8 cellular contexts compared by ENCODE assay signal in genomic region chr3:129180461-129180860, GRCh38. TPM values are rescaled to one million over a fixed set of nuclear protein-coding genes. Genes with fewer than 3 reads are reported as not detected.
DNase-seq lines count a peak whose midpoint lies in the region; TF ChIP-seq lines count a peak whose summit lies in the region.

No MANE protein-coding gene starts in this region.

- in situ Hi-C loops in transverse colon (cut with MboI; ENCODE audit: low pct_ligation_motif_present in 1 of 4, low pct_unique_long_range_greater_than_20kb in 1 of 4, low sequenced_read_pairs in 3 of 4), result no loop called here

- no peak for TF ChIP-seq EP300 in transverse colon (IDR thresholded peaks at IDR 0.05; ENCODE audit: low read depth)

- H3K9me3 ChIP-seq in liver (ENCODE audit: control insufficient read depth in 4 of 4, low read length in 3 of 4) (no peaks in the 10 kb centered on the region), transverse colon (no peaks in the 10 kb centered on the region)

- H3K27me3 Mint-ChIP-seq in activated naive CD4-positive, alpha-beta T cell treated with anti-CD3 and anti-CD28 coated beads for 36 hours (ENCODE audit: low read depth), result no peaks in the 10 kb centered on the region
- H3K27me3 Mint-ChIP-seq in activated naive CD8-positive, alpha-beta T cell, result no peaks in the 10 kb centered on the region

- H3K27me3 ChIP-seq in liver (ENCODE audit: control insufficient read depth in 4 of 4, insufficient read depth in 4 of 4, low read length in 3 of 4) (no peaks in the 10 kb centered on the region), transverse colon (no peaks in the 10 kb centered on the region)

- peak overlapping the region in 1 of 2 donors; percentile 0 for H3K27ac ChIP-seq in liver (ENCODE audit: low read depth in 1 of 2, low read length in 2 of 2)
- H3K27ac ChIP-seq in transverse colon, result peak overlapping the region; percentile 96 to 99 (median 99)

- TF ChIP-seq RAD21 in liver (IDR thresholded peaks at IDR 0.05), result no peak

- no peak for DNase-seq in activated naive CD4-positive, alpha-beta T cell treated with anti-CD3 and anti-CD28 coated beads for 36 hours
- DNase-seq in activated naive CD4-positive, alpha-beta T cell treated with anti-CD3 and anti-CD28 coated beads, Interleukin-2, amount 50 U/mL, for 16 hours, result no peak
- DNase-seq in transverse colon, result no peak
- DNase-seq in DMS153 (lab: John Stamatoyannopoulos, UW), result no peak
- DNase-seq in LoVo (ENCODE audit: low spot score), result no peak
- no peak for DNase-seq in NCI-H146 (lab: John Stamatoyannopoulos, UW)

- intact Hi-C loops in activated naive CD4-positive, alpha-beta T cell treated with anti-CD3 and anti-CD28 coated beads for 36 hours (cut with micrococcal nuclease), result loop anchor here (5.0 kb wide), 4 partner anchors 128 to 932 kb away; partner anchors contain the start of gene RAB7A
- intact Hi-C loops in transverse colon (cut with DNase I; ENCODE audit: low total_unique reads), result no loop called here

- CTCF ChIA-PET in activated naive CD4-positive, alpha-beta T cell treated with anti-CD3 and anti-CD28 coated beads for 36 hours (lab: Charles Lee), result interaction anchor here (0.7 to 1.1 kb wide), 2 partner anchors 18 kb away, joined by 4 read pairs; no protein-coding TSS in a partner anchor

- H3K4me3 Mint-ChIP-seq in activated naive CD4-positive, alpha-beta T cell treated with anti-CD3 and anti-CD28 coated beads for 36 hours, result peak overlapping the region; percentile 96
- H3K4me3 Mint-ChIP-seq in activated naive CD8-positive, alpha-beta T cell, result peak overlapping the region; percentile 98

- no peak for TF ChIP-seq POLR2A in transverse colon (IDR thresholded peaks at IDR 0.05)

- H3K4me1 ChIP-seq in liver (ENCODE audit: control insufficient read depth in 4 of 4, insufficient read depth in 4 of 4, low read length in 3 of 4), result peaks cover 24 to 63% (median 51%) of the 10 kb centered on the region in 4 donors
- H3K4me1 ChIP-seq in transverse colon, result peaks cover 36 to 81% (median 53%) of the 10 kb centered on the region in 4 donors

- peaks cover 60% of the 10 kb centered on the region for H3K4me1 Mint-ChIP-seq in activated naive CD4-positive, alpha-beta T cell treated with anti-CD3 and anti-CD28 coated beads for 36 hours (ENCODE audit: low read depth)
- H3K4me1 Mint-ChIP-seq in activated naive CD8-positive, alpha-beta T cell (ENCODE audit: low read depth), result peaks cover 57% of the 10 kb centered on the region

- H3K9ac ChIP-seq in liver (ENCODE audit: low read depth in 1 of 2, low read length in 2 of 2), result peak overlapping the region in 1 of 2 donors; percentile 56

- H3K36me3 ChIP-seq in liver (ENCODE audit: control insufficient read depth in 4 of 4, insufficient read depth in 3 of 4, low read depth in 1 of 4, low read length in 3 of 4) (peaks cover 0 to 13% (median 7%) of the 10 kb centered on the region in 4 donors), transverse colon (no peaks in the 10 kb centered on the region)

- H3K27ac Mint-ChIP-seq in activated naive CD4-positive, alpha-beta T cell treated with anti-CD3 and anti-CD28 coated beads for 36 hours, result peak overlapping the region; percentile 95
- peak overlapping the region; percentile 99 for H3K27ac Mint-ChIP-seq in activated naive CD8-positive, alpha-beta T cell

- H3K4me3 ChIP-seq in liver (ENCODE audit: low read depth in 1 of 3, low read length in 3 of 3), result peak overlapping the region in 2 of 3 donors; percentile 22 to 86
- H3K4me3 ChIP-seq in transverse colon, result peak overlapping the region in 1 of 4 donors; percentile 90

- WGBS in liver, result 17% methylated on average over 1 of the region's 1 CpG
- 40 to 52% methylated on average over 1 of the region's 1 CpG for WGBS in transverse colon (ENCODE audit: low coverage in 1 of 2), 2 donors

- peaks cover 68% of the 10 kb centered on the region for H3K36me3 Mint-ChIP-seq in activated naive CD4-positive, alpha-beta T cell treated with anti-CD3 and anti-CD28 coated beads for 36 hours (ENCODE audit: low read depth)
- peaks cover 34% of the 10 kb centered on the region for H3K36me3 Mint-ChIP-seq in activated naive CD8-positive, alpha-beta T cell

- TF ChIP-seq CTCF in liver (IDR thresholded peaks at IDR 0.05; ENCODE audit: low read depth, low read length, missing input control) (no peak), transverse colon (IDR thresholded peaks at IDR 0.05) (no peak)

- no peaks in the 10 kb centered on the region for H3K9me3 Mint-ChIP-seq in activated naive CD4-positive, alpha-beta T cell treated with anti-CD3 and anti-CD28 coated beads for 36 hours
- H3K9me3 Mint-ChIP-seq in activated naive CD8-positive, alpha-beta T cell (ENCODE audit: low read depth), result no peaks in the 10 kb centered on the region

TF ChIP-seq in liver, 16 proteins besides CTCF, POLR2A, EP300 and RAD21:
- TF ChIP-seq MAX (IDR thresholded peaks at IDR 0.05), result no peak
- no peak for TF ChIP-seq RXRA (IDR thresholded peaks at IDR 0.05)
- no peak for TF ChIP-seq EGR1 (IDR thresholded peaks at IDR 0.05; ENCODE audit: low read depth in 2 of 2)
- no peak for TF ChIP-seq TAF1 (conservative IDR thresholded peaks at IDR 0.05)
- no peak for TF ChIP-seq ATF3 (IDR thresholded peaks at IDR 0.05)
- no peak for TF ChIP-seq HNF4G (IDR thresholded peaks at IDR 0.05)
- no peak for TF ChIP-seq REST (IDR thresholded peaks at IDR 0.05)
- TF ChIP-seq JUND (IDR thresholded peaks at IDR 0.05), result no peak
- TF ChIP-seq YY1 (IDR thresholded peaks at IDR 0.05), result no peak
- TF ChIP-seq GABPA (IDR thresholded peaks at IDR 0.05 in 1 of 2, conservative IDR thresholded peaks at IDR 0.05 in 1 of 2), result no peak
- no peak for TF ChIP-seq SP1 (IDR thresholded peaks at IDR 0.05)
- no peak for TF ChIP-seq FOXA2 (IDR thresholded peaks at IDR 0.05)
- no peak for TF ChIP-seq FOXA1 (IDR thresholded peaks at IDR 0.05)
- TF ChIP-seq HNF4A (conservative IDR thresholded peaks at IDR 0.05), result no peak
- no peak for TF ChIP-seq ZBTB33 (IDR thresholded peaks at IDR 0.05)
- TF ChIP-seq NR2F2 (IDR thresholded peaks at IDR 0.05), result no peak
TF ChIP-seq in liver: peak in this region for 0.

RNA-seq across cellular contexts. Expression of gene CNBP, which starts 3.2 kb away (rescaled TPM):
- total RNA-seq in activated naive CD4-positive, alpha-beta T cell treated with anti-CD3 and anti-CD28 coated beads for 36 hours, result 100 to 1,000 TPM; 490 to 500 TPM
- total RNA-seq in liver, result 100 to 1,000 TPM; 162 to 245 TPM
- 100 to 1,000 TPM; 183 to 291 TPM for polyA plus RNA-seq in liver
- 100 to 1,000 TPM; 169 to 329 (median 258) TPM for total RNA-seq in transverse colon

RNA-seq across cellular contexts. Expression of gene ISY1, which starts 19.6 kb away (rescaled TPM):
- 10 to 100 TPM; 56.8 to 65.4 TPM for total RNA-seq in activated naive CD4-positive, alpha-beta T cell treated with anti-CD3 and anti-CD28 coated beads for 36 hours
- total RNA-seq in liver (10 to 100 TPM in 1 of 2 donors, 1 to 10 TPM in 1; 6.4 to 12.3 TPM), transverse colon (10 to 100 TPM in 2 of 4 donors, 1 to 10 TPM in 2; 1.6 to 14.2 (median 7.2) TPM)
- 10 to 100 TPM in 1 of 2 donors, 1 to 10 TPM in 1; 8.7 to 13.2 TPM for polyA plus RNA-seq in liver

RNA-seq across cellular contexts. Expression of gene RAB43, which starts 58.9 kb away (rescaled TPM):
- 10 to 100 TPM; 73.9 to 80.0 TPM for total RNA-seq in activated naive CD4-positive, alpha-beta T cell treated with anti-CD3 and anti-CD28 coated beads for 36 hours
- 10 to 100 TPM; 20.7 to 58.1 TPM for total RNA-seq in liver
- polyA plus RNA-seq in liver, result 10 to 100 TPM; 13.4 to 32.4 TPM
- 10 to 100 TPM; 23.1 to 40.4 (median 31.3) TPM for total RNA-seq in transverse colon
